7 cellular contexts compared by ENCODE assay signal in genomic region chr7:144545330-144545729, GRCh38.
"Had no signal": no experiment of that assay in that cellular context is flagged by ENCODE, and none has a peak within 500 bp of the region (broad histone marks: within the 10 kb centered on the region; RNA-seq: fewer than 3 reads in every experiment).

No MANE protein-coding gene starts in this region.

- ATAC-seq: GM23338, HepG2 had no signal

- FAIRE-seq: H1, H54, HepG2 had no signal

- DNase-seq: H9, HCEC 1CT, KBM-7 had no signal
